1 cellular context compared by ENCODE assay signal in genomic region chrX:134798472-134798871, GRCh38.
TF ChIP-seq lines count a peak whose summit lies in the region.

No MANE protein-coding gene starts in this region.

TF ChIP-seq in GM23338, 12 proteins besides CTCF, POLR2A, EP300 and RAD21:
- TF ChIP-seq ZNF462 (CRISPR knock-in tag; IDR thresholded peaks at IDR 0.05): no peak
- TF ChIP-seq STAT1 (IDR thresholded peaks at IDR 0.05; ENCODE audit: unreplicated experiment): no peak
- TF ChIP-seq EZH2phosphoT487 (IDR thresholded peaks at IDR 0.05; ENCODE audit: unreplicated experiment): no peak
- no peak for TF ChIP-seq NANOG (IDR thresholded peaks at IDR 0.05; ENCODE audit: borderline replicate concordance)
- no peak for TF ChIP-seq ZNF331 (CRISPR knock-in tag; IDR thresholded peaks at IDR 0.05; ENCODE audit: low read depth)
- no peak for TF ChIP-seq REST (IDR thresholded peaks at IDR 0.05; ENCODE audit: unreplicated experiment)
- TF ChIP-seq ETS1 (IDR thresholded peaks at IDR 0.05): no peak
- no peak for TF ChIP-seq ZNF114 (CRISPR knock-in tag; IDR thresholded peaks at IDR 0.05)
